15 cellular contexts compared by ENCODE assay signal in the genomic region with DNA sequence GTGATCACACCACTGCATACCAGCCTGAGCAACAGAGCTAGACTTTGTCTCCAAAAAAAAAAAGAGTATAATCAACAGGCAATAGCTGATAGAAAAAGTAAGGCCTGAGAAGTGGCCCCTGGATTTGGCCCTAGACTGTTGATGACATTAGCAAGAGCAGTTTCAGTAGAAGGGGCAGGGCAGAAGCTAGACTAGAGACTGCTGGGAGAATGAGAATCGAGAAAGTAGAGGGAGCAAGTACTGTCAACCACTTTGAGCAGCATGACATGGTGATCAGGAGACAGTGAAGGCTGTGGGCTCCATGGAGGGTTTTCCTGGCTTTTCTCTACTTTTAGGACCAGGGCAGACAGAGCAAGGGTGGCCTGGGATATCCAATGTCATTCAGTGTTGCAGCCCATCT. TPM values are rescaled to one million over a fixed set of nuclear protein-coding genes. Genes with fewer than 3 reads are reported as not detected.
DNase-seq lines count a peak whose midpoint lies in the region; ATAC-seq and TF ChIP-seq lines count a peak whose summit lies in the region.
"Had no signal": no experiment of that assay in that cellular context is flagged by ENCODE, and none has a peak within 500 bp of the region (broad histone marks: within the 10 kb centered on the region; RNA-seq: fewer than 3 reads in every experiment).

No MANE protein-coding gene starts in this region.

- no peak for DNase-seq in Right ventricle myocardium superior
- no peak for DNase-seq in left cardiac atrium
- no peak for DNase-seq in uterus
- no peak for DNase-seq in COLO668 (lab: John Stamatoyannopoulos, UW; ENCODE audit: unreplicated experiment)
- DNase-seq in amniotic stem cell (lab: John Stamatoyannopoulos, UW) = no peak
- DNase-seq in H9 = no peak
- DNase-seq: activated gamma-delta T cell, dermis blood vessel endothelial cell, hippocampal formation, NCI-H345 had no signal

- ATAC-seq in Right ventricle myocardium superior (ENCODE audit: poor library complexity) = peak; percentile 1
- ATAC-seq in left cardiac atrium = no peak
- peak; percentile 23 for ATAC-seq in HG02610 (IDR thresholded peaks at IDR 0.05; ENCODE audit: unreplicated experiment)
- peak; percentile 42 for ATAC-seq in HG03558 (IDR thresholded peaks at IDR 0.05; ENCODE audit: extremely low read depth, unreplicated experiment)

- no peaks in the 10 kb centered on the region for H3K79me1 ChIP-seq in H9 (ENCODE audit: insufficient read depth, low read depth, low read length, poor library complexity, severe bottlenecking)

- no peak overlapping the region for H3K14ac ChIP-seq in H9 (ENCODE audit: insufficient read depth, low read length)

- peak overlapping the region; percentile 63 to 77 for H3K27ac ChIP-seq in uterus
- no peak overlapping the region for H3K27ac ChIP-seq in H9 (ENCODE audit: insufficient read length, low read depth, low read length)

- H3K9me3 Mint-ChIP-seq in H9 = no peaks in the 10 kb centered on the region

- no peak overlapping the region for H3K56ac ChIP-seq in H9 (ENCODE audit: insufficient read length, low read depth, low read length)

- H4K20me1 ChIP-seq in H9 (ENCODE audit: control insufficient read depth, insufficient read depth, insufficient read length) = no peaks in the 10 kb centered on the region

- H3K4me1 ChIP-seq in uterus (peaks cover 0 to 6% of the 10 kb centered on the region in 2 donors), H9 (ENCODE audit: insufficient read depth, low read length) (no peaks in the 10 kb centered on the region)

- no peak overlapping the region for H3K9ac ChIP-seq in H9 (ENCODE audit: extremely low read depth, insufficient read length, low read length)

- TF ChIP-seq POLR2A in uterus (IDR thresholded peaks at IDR 0.05) = no peak

- H2AFZ ChIP-seq in H9 (ENCODE audit: low read length) = no peak overlapping the region

- no peaks in the 10 kb centered on the region for H3K36me3 Mint-ChIP-seq in H9 (ENCODE audit: insufficient read depth in 1 of 3, low read depth in 3 of 3)
- H3K36me3 Mint-ChIP-seq: naive thymus-derived CD8-positive, alpha-beta T cell had no signal

- no peak overlapping the region for H4K8ac ChIP-seq in H9 (replicated peaks; ENCODE audit: insufficient read length, low read depth, low read length)

- H3K27me3 ChIP-seq in uterus = no peaks in the 10 kb centered on the region
- H3K27me3 ChIP-seq in H9 (ENCODE audit: insufficient read depth, low read length) = no peaks in the 10 kb centered on the region

- H2BK120ac ChIP-seq in H9 (ENCODE audit: low read depth, low read length, poor library complexity, severe bottlenecking) = no peak overlapping the region

- no peaks in the 10 kb centered on the region for H3K23me2 ChIP-seq in H9 (ENCODE audit: insufficient read length, low read depth, low read length, poor library complexity, severe bottlenecking)

- no peak overlapping the region for H3T11ph ChIP-seq in H9 (ENCODE audit: low read length)

- H4K91ac ChIP-seq in H9 (ENCODE audit: insufficient read length, low read depth, low read length) = no peak overlapping the region

- no peak overlapping the region for H4K5ac ChIP-seq in H9 (ENCODE audit: insufficient read length, low read depth, low read length)

- no peak overlapping the region for H2BK12ac ChIP-seq in H9 (ENCODE audit: insufficient read length, low read depth, low read length)

- H3K9me3 ChIP-seq in uterus (no peaks in the 10 kb centered on the region), H9 (ENCODE audit: control insufficient read depth, low read depth, low read length) (no peaks in the 10 kb centered on the region)

- no peak overlapping the region for H2AK5ac ChIP-seq in H9 (ENCODE audit: insufficient read length, low read length)

- H3K4ac ChIP-seq in H9 (ENCODE audit: low read depth, low read length) = no peak overlapping the region

- peaks cover 16% of the 10 kb centered on the region for H3K27me3 Mint-ChIP-seq in H9 (ENCODE audit: low read depth)

- H3K79me2 ChIP-seq in H9 (ENCODE audit: insufficient read depth, low read length) = no peaks in the 10 kb centered on the region

- H3K36me3 ChIP-seq in uterus = no peaks in the 10 kb centered on the region

- TF ChIP-seq CTCF in uterus (IDR thresholded peaks at IDR 0.05) = no peak
- no peak for TF ChIP-seq CTCF in H9 (conservative IDR thresholded peaks at IDR 0.05)

- WGBS in H9 (ENCODE audit: extremely low coverage, insufficient read length, low lambda C conversion rate) = no CpG with 5 or more reads among the region's 1 CpG

- no peak overlapping the region for H3K23ac ChIP-seq in H9 (ENCODE audit: insufficient read length, low read depth, low read length)

- peaks cover 7% of the 10 kb centered on the region in 2 experiments for H3K4me1 Mint-ChIP-seq in H9

- H3K27ac Mint-ChIP-seq in H9 = no peak overlapping the region

- intact Hi-C loops in Right ventricle myocardium superior (cut with DNase I) = no loop called here
- intact Hi-C loops in left cardiac atrium (cut with DNase I) = no loop called here
- intact Hi-C loops in uterus (cut with DNase I; ENCODE audit: low total_unique reads) = no loop called here

- H2BK20ac ChIP-seq in H9 (ENCODE audit: low read depth, low read length, poor library complexity, severe bottlenecking) = no peak overlapping the region

- no peak overlapping the region for H3K4me2 ChIP-seq in H9 (ENCODE audit: insufficient read depth, insufficient read length, low read length)

- H2BK5ac ChIP-seq in H9 (ENCODE audit: insufficient read length, low read length) = no peak overlapping the region

- no peak overlapping the region for H3K4me3 Mint-ChIP-seq in H9

- H2BK15ac ChIP-seq in H9 (ENCODE audit: low read depth, low read length) = no peak overlapping the region

- H3K4me3 ChIP-seq in uterus = no peak overlapping the region

- H3K18ac ChIP-seq in H9 (ENCODE audit: insufficient read length, low read depth, low read length) = no peak overlapping the region

RNA-seq across cellular contexts. Expression of gene B4GALT1, which starts 34.9 kb away (rescaled TPM):
- total RNA-seq in Right ventricle myocardium superior (41.0 TPM), left cardiac atrium (100 to 1,000 TPM in 1 of 2 donors, 10 to 100 TPM in 1; 49.5 to 107 TPM), uterus (10 to 100 TPM; 13.1 to 66.3 (median 37.1) TPM), H9 (2021) (15.3 and 16.1 TPM in 2 replicates)

RNA-seq across cellular contexts. Expression of gene SPINK4, which starts 37.9 kb away (rescaled TPM):
- total RNA-seq in Right ventricle myocardium superior (not detected), left cardiac atrium (not detected), uterus (not detected), H9 (2021) (not detected in 2 replicates)
- total RNA-seq: dermis blood vessel endothelial cell; IMR-90; naive thymus-derived CD8-positive, alpha-beta T cell; T-helper 1 cell treated with Interleukin-12 subunit alpha and Interleukin-12 subunit beta and Interleukin-4 antibody, amounts not matched to agents 30 ng/mL and 1 ng/mL, for 36 hours had no signal

Comparison
In these comparisons a context has a peak if more than half of its experiments do, and no peak if none do; other contexts are left out.
1. ATAC-seq: peak in Right ventricle myocardium superior (single experiment), HG02610 (single experiment) and HG03558 (single experiment); none in left cardiac atrium (0 of 2).